ENCODE assay signal across 1 cellular context in genomic region chr11:1832181-1832988, GRCh38.
TF ChIP-seq lines count a peak whose summit lies in the region.

No MANE protein-coding gene starts in this region.

TF ChIP-seq in HepG2, 621 proteins besides CTCF, POLR2A, EP300 and RAD21 (continued from another document and continues in another):
- no peak for TF ChIP-seq ZNF546 (CRISPR knock-in tag; conservative IDR thresholded peaks at IDR 0.05)
- no peak for TF ChIP-seq ZNF547 (CRISPR knock-in tag; IDR thresholded peaks at IDR 0.05)
- TF ChIP-seq ZBTB1 (CRISPR knock-in tag; IDR thresholded peaks at IDR 0.05; ENCODE audit: borderline replicate concordance) = no peak
- TF ChIP-seq POLR2AphosphoS2 (IDR thresholded peaks at IDR 0.05; ENCODE audit: low read depth, low read length) = no peak
- no peak for TF ChIP-seq ATF1 (CRISPR knock-in tag; IDR thresholded peaks at IDR 0.05)
- TF ChIP-seq ZNF839 (CRISPR knock-in tag; IDR thresholded peaks at IDR 0.05; ENCODE audit: borderline replicate concordance) = no peak
- no peak for TF ChIP-seq MAFK (conservative IDR thresholded peaks at IDR 0.05 in 1 of 2, IDR thresholded peaks at IDR 0.05 in 1 of 2; ENCODE audit: low read length in 2 of 2)
- TF ChIP-seq ZBTB37 (CRISPR knock-in tag; IDR thresholded peaks at IDR 0.05) = no peak
- TF ChIP-seq SRF (IDR thresholded peaks at IDR 0.05; ENCODE audit: low read depth, low read length) = no peak
- TF ChIP-seq ELK4 (CRISPR knock-in tag; IDR thresholded peaks at IDR 0.05; ENCODE audit: borderline replicate concordance) = no peak
- no peak for TF ChIP-seq ZNF782 (CRISPR knock-in tag; IDR thresholded peaks at IDR 0.05; ENCODE audit: borderline replicate concordance)
- no peak for TF ChIP-seq NCOA1 (CRISPR knock-in tag; IDR thresholded peaks at IDR 0.05)
- TF ChIP-seq ZNF414 (CRISPR knock-in tag; IDR thresholded peaks at IDR 0.05) = no peak
- TF ChIP-seq NR2F1 (CRISPR knock-in tag; IDR thresholded peaks at IDR 0.05) = no peak
- TF ChIP-seq LCORL (IDR thresholded peaks at IDR 0.05) = no peak
- peak; percentile 48; the same call in 1 of the 2 replicates for TF ChIP-seq LCORL (CRISPR knock-in tag; IDR thresholded peaks at IDR 0.05)
- TF ChIP-seq HNF1B (CRISPR knock-in tag; IDR thresholded peaks at IDR 0.05) = 0 out of 2 replicates have a peak, but pooled peaks have one; percentile 17
- no peak for TF ChIP-seq ZNF292 (CRISPR knock-in tag; IDR thresholded peaks at IDR 0.05; ENCODE audit: borderline replicate concordance, low read depth)
- no peak for TF ChIP-seq ZNF619 (CRISPR knock-in tag; IDR thresholded peaks at IDR 0.05)
- no peak for TF ChIP-seq IRF9 (CRISPR knock-in tag; IDR thresholded peaks at IDR 0.05; ENCODE audit: borderline replicate concordance)
- peak; percentile 98 for TF ChIP-seq ZBTB7B (CRISPR knock-in tag; IDR thresholded peaks at IDR 0.05)
- TF ChIP-seq IKZF5 (CRISPR knock-in tag; IDR thresholded peaks at IDR 0.05) = peak; percentile 29; the same call in 1 of the 2 replicates
- TF ChIP-seq THAP11 (CRISPR knock-in tag; IDR thresholded peaks at IDR 0.05) = 0 out of 2 replicates have a peak, but pooled peaks have one; percentile 38
- no peak for TF ChIP-seq SSRP1 (CRISPR knock-in tag; IDR thresholded peaks at IDR 0.05)
- TF ChIP-seq MED13 (CRISPR knock-in tag; IDR thresholded peaks at IDR 0.05) = no peak
- TF ChIP-seq ZNF775 (CRISPR knock-in tag; IDR thresholded peaks at IDR 0.05; ENCODE audit: borderline replicate concordance) = no peak
- TF ChIP-seq CREB3 (CRISPR knock-in tag; IDR thresholded peaks at IDR 0.05) = no peak
- 0 out of 2 replicates have a peak, but pooled peaks have one; percentile 14 for TF ChIP-seq ARID5B (CRISPR knock-in tag; IDR thresholded peaks at IDR 0.05)
- TF ChIP-seq ZNF281 (CRISPR knock-in tag; IDR thresholded peaks at IDR 0.05; ENCODE audit: borderline replicate concordance) = no peak
- no peak for TF ChIP-seq HNRNPK (IDR thresholded peaks at IDR 0.05; ENCODE audit: low read depth, low read length, poor library complexity, severe bottlenecking)
- TF ChIP-seq HNRNPLL (IDR thresholded peaks at IDR 0.05; ENCODE audit: low read depth, low read length, poor library complexity, severe bottlenecking) = peak; percentile 18
- no peak for TF ChIP-seq RARA (CRISPR knock-in tag; IDR thresholded peaks at IDR 0.05)
- no peak for TF ChIP-seq RBM22 (optimal IDR thresholded peaks at IDR 0.05; ENCODE audit: low read length)
- no peak for TF ChIP-seq ZNF260 (CRISPR knock-in tag; IDR thresholded peaks at IDR 0.05; ENCODE audit: borderline replicate concordance, low read depth)
- no peak for TF ChIP-seq FOXP4 (CRISPR knock-in tag; IDR thresholded peaks at IDR 0.05)
- TF ChIP-seq ZNF703 (CRISPR knock-in tag; IDR thresholded peaks at IDR 0.05; ENCODE audit: borderline replicate concordance) = no peak
- no peak for TF ChIP-seq ZNF737 (CRISPR knock-in tag; IDR thresholded peaks at IDR 0.05; ENCODE audit: borderline replicate concordance)
- TF ChIP-seq PAF1 (CRISPR knock-in tag; IDR thresholded peaks at IDR 0.05) = no peak
- TF ChIP-seq KMT2B (CRISPR knock-in tag; IDR thresholded peaks at IDR 0.05) = no peak
- TF ChIP-seq ZNF713 (CRISPR knock-in tag; IDR thresholded peaks at IDR 0.05) = no peak
- TF ChIP-seq ZNF136 (CRISPR knock-in tag; IDR thresholded peaks at IDR 0.05; ENCODE audit: low read depth) = no peak
- no peak for TF ChIP-seq ZBTB8A (CRISPR knock-in tag; IDR thresholded peaks at IDR 0.05; ENCODE audit: borderline replicate concordance, low read depth)
- peak in 1 of 2 experiments; percentile 41; a peak in 1 of 4 replicates for TF ChIP-seq KLF16 (CRISPR knock-in tag; IDR thresholded peaks at IDR 0.05)
- TF ChIP-seq ZKSCAN5 (CRISPR knock-in tag; IDR thresholded peaks at IDR 0.05) = no peak
- no peak for TF ChIP-seq SNAPC5 (CRISPR knock-in tag; IDR thresholded peaks at IDR 0.05; ENCODE audit: borderline replicate concordance)
- no peak for TF ChIP-seq PBX3 (CRISPR knock-in tag; IDR thresholded peaks at IDR 0.05; ENCODE audit: borderline replicate concordance)
- TF ChIP-seq GATAD2A (CRISPR knock-in tag; IDR thresholded peaks at IDR 0.05) = 0 out of 2 replicates have a peak, but pooled peaks have one; percentile 25
- peak; percentile 5; the same call in 1 of the 2 replicates for TF ChIP-seq HIVEP1 (CRISPR knock-in tag; IDR thresholded peaks at IDR 0.05)
- TF ChIP-seq MEIS2 (CRISPR knock-in tag; IDR thresholded peaks at IDR 0.05) = no peak
